28 cellular contexts compared by ENCODE assay signal in the genomic region with DNA sequence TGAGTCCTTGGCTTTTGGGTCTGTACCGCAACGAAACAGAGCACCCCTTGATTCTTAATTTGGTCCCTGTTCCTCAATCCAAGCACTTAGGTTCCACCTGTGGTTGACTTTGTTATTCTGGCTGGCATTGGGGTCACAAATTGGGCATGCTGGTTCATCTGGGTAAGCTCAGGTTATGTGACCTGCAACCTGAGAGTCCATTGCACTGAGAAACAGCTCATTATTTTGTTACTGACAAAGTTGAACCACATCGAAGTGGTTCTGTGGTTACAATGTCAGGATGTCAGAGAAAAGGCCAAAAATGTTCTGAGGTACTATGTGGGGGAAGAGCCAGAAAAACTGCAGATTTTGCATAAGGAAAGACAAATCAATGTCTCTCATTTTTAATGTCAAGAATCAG.
"Had no signal": no experiment of that assay in that cellular context is flagged by ENCODE, and none has a peak within 500 bp of the region (broad histone marks: within the 10 kb centered on the region; RNA-seq: fewer than 3 reads in every experiment).

No MANE protein-coding gene starts in this region.

- H3K27ac ChIP-seq: colonic mucosa, coronary artery, dorsolateral prefrontal cortex, epithelial cell of prostate, esophagus muscularis mucosa, esophagus squamous epithelium, foreskin keratinocyte, gastrocnemius medialis, gastroesophageal sphincter, heart left ventricle, heart right ventricle had no signal

- ATAC-seq: effector memory CD8-positive, alpha-beta T cell; esophagus mucosa; foreskin keratinocyte; gastrocnemius medialis; gastroesophageal sphincter; heart left ventricle; heart right ventricle had no signal

- H3K36me3 ChIP-seq: colonic mucosa, esophagus muscularis mucosa, esophagus squamous epithelium, gastrocnemius medialis, gastroesophageal sphincter, heart left ventricle, heart right ventricle had no signal

- H3K9me3 ChIP-seq: colonic mucosa, esophagus muscularis mucosa, esophagus squamous epithelium, gastrocnemius medialis had no signal

- FAIRE-seq: colon, endometrium, endothelial cell of umbilical vein, frontal cortex had no signal

- DNase-seq: colonic mucosa; cortex of kidney; dermis blood vessel endothelial cell; dorsolateral prefrontal cortex; effector CD4-positive, alpha-beta T cell; effector CD8-positive, alpha-beta T cell; effector memory CD4-positive, alpha-beta T cell; effector memory CD8-positive, alpha-beta T cell; endodermal cell; erythroblast; esophagus squamous epithelium; foreskin fibroblast; foreskin keratinocyte; foreskin melanocyte; gastrocnemius medialis; glutamatergic neuron; head of caudate nucleus; heart left ventricle; heart right ventricle had no signal

- H3K27me3 ChIP-seq: colonic mucosa, esophagus muscularis mucosa, esophagus squamous epithelium, gastrocnemius medialis, heart left ventricle, heart right ventricle had no signal

- H3K4me3 ChIP-seq: colonic mucosa, coronary artery, dorsolateral prefrontal cortex, esophagus muscularis mucosa, esophagus squamous epithelium, gastrocnemius medialis, gastroesophageal sphincter, heart left ventricle, heart right ventricle had no signal

- H3K4me1 ChIP-seq: colonic mucosa, esophagus muscularis mucosa, esophagus squamous epithelium, foreskin keratinocyte, gastrocnemius medialis, gastroesophageal sphincter, heart left ventricle, heart right ventricle had no signal
